11 cellular contexts compared by ENCODE assay signal in genomic region chr21:31630062-31630711, GRCh38. TPM values are rescaled to one million over a fixed set of nuclear protein-coding genes. Genes with fewer than 3 reads are reported as not detected.
DNase-seq lines count a peak whose midpoint lies in the region; ATAC-seq and TF ChIP-seq lines count a peak whose summit lies in the region.
"Had no signal": no experiment of that assay in that cellular context is flagged by ENCODE, and none has a peak within 500 bp of the region (broad histone marks: within the 10 kb centered on the region; RNA-seq: fewer than 3 reads in every experiment).

No MANE protein-coding gene starts in this region.

- peak overlapping the region; percentile 9 to 54 (median 46) for H3K27ac ChIP-seq in body of pancreas
- peak overlapping the region; percentile 64 to 73 for H3K27ac ChIP-seq in liver (ENCODE audit: low read depth in 1 of 2, low read length in 2 of 2)
- H3K27ac ChIP-seq in CD8-positive, alpha-beta T cell (ENCODE audit: low read depth, low read length): no peak overlapping the region

- H3K36me3 Mint-ChIP-seq in CD8-positive, alpha-beta T cell: no peaks in the 10 kb centered on the region
- H3K36me3 Mint-ChIP-seq: brain, natural killer cell had no signal

- peaks cover 2% of the 10 kb centered on the region for H3K9me3 Mint-ChIP-seq in CD8-positive, alpha-beta T cell
- H3K9me3 Mint-ChIP-seq: natural killer cell had no signal

- no peak overlapping the region for H3K27ac Mint-ChIP-seq in CD8-positive, alpha-beta T cell
- H3K27ac Mint-ChIP-seq: natural killer cell had no signal

- H3K4me3 ChIP-seq in body of pancreas (no peak overlapping the region), liver (ENCODE audit: low read depth in 1 of 3, low read length in 3 of 3) (no peak overlapping the region)
- H3K4me3 ChIP-seq in CD8-positive, alpha-beta T cell (ENCODE audit: low read depth, low read length): no peak overlapping the region

- TF ChIP-seq CTCF in body of pancreas (IDR thresholded peaks at IDR 0.05) (no peak), liver (IDR thresholded peaks at IDR 0.05; ENCODE audit: low read depth, low read length, missing input control) (no peak)
- no peak for TF ChIP-seq CTCF in CD8-positive, alpha-beta T cell (IDR thresholded peaks at IDR 0.05)

- H3K27me3 ChIP-seq in body of pancreas: no peaks in the 10 kb centered on the region
- no peaks in the 10 kb centered on the region for H3K27me3 ChIP-seq in liver (ENCODE audit: control insufficient read depth in 4 of 4, insufficient read depth in 4 of 4, low read length in 3 of 4)
- no peaks in the 10 kb centered on the region for H3K27me3 ChIP-seq in CD8-positive, alpha-beta T cell (ENCODE audit: insufficient read depth, low read length)

- POLR2A ChIA-PET in CD8-positive, alpha-beta T cell (lab: Charles Lee): no interaction called here

- CTCF ChIA-PET in CD8-positive, alpha-beta T cell (lab: Charles Lee): interaction anchor here (1.3 kb wide), 1 partner anchor 50 kb away, joined by 3 read pairs; no protein-coding TSS in a partner anchor

- H3K36me3 ChIP-seq in body of pancreas (replicated peaks in 1 of 2; ENCODE audit: insufficient read depth in 1 of 2, low read depth in 2 of 2): no peaks in the 10 kb centered on the region
- H3K36me3 ChIP-seq in liver (ENCODE audit: control insufficient read depth in 4 of 4, insufficient read depth in 3 of 4, low read depth in 1 of 4, low read length in 3 of 4): peaks cover 0 to 3% (median 0%) of the 10 kb centered on the region in 4 donors
- H3K36me3 ChIP-seq in CD8-positive, alpha-beta T cell (ENCODE audit: insufficient read depth, low read length): no peaks in the 10 kb centered on the region

- ATAC-seq in body of pancreas: peak; percentile 95
- ATAC-seq in CD8-positive, alpha-beta T cell: no peak
- ATAC-seq in GM19455 (IDR thresholded peaks at IDR 0.05; ENCODE audit: unreplicated experiment): no peak
- ATAC-seq: natural killer cell had no signal

- TF ChIP-seq RAD21 in liver (IDR thresholded peaks at IDR 0.05): peak; percentile 25

- DNase-seq in Ammon's horn (ENCODE audit: low spot score): peak; percentile 20
- peak; percentile 83 for DNase-seq in LHCN-M2 (ENCODE audit: low read depth)
- peak; percentile 81 to 93 (median 90) for DNase-seq in body of pancreas
- no peak for DNase-seq in NCI-H128 (lab: John Stamatoyannopoulos, UW; ENCODE audit: unreplicated experiment)
- DNase-seq in activated CD4-positive, alpha-beta T cell treated with anti-CD3 and anti-CD28 coated beads for 4 hours: no peak
- no peak for DNase-seq in CD8-positive, alpha-beta T cell
- DNase-seq: Kasumi-1, natural killer cell had no signal

- intact Hi-C loops in body of pancreas (cut with DNase I): no loop called here
- intact Hi-C loops in CD8-positive, alpha-beta T cell (cut with DNase I, micrococcal nuclease): no loop called here

- no peak for TF ChIP-seq POLR2A in body of pancreas (IDR thresholded peaks at IDR 0.05)

- H3K4me1 ChIP-seq in body of pancreas (peaks cover 8% of the 10 kb centered on the region), liver (ENCODE audit: control insufficient read depth in 4 of 4, insufficient read depth in 4 of 4, low read length in 3 of 4) (peaks cover 5 to 25% (median 19%) of the 10 kb centered on the region in 4 donors)
- no peaks in the 10 kb centered on the region for H3K4me1 ChIP-seq in CD8-positive, alpha-beta T cell (ENCODE audit: insufficient read depth, low read length)

- H3K27me3 Mint-ChIP-seq in CD8-positive, alpha-beta T cell (ENCODE audit: low read depth): no peaks in the 10 kb centered on the region
- H3K27me3 Mint-ChIP-seq: brain had no signal

- H3K9ac ChIP-seq in liver (ENCODE audit: low read depth in 1 of 2, low read length in 2 of 2): peak overlapping the region in 1 of 2 donors; percentile 9

- no peak overlapping the region for H3K4me3 Mint-ChIP-seq in CD8-positive, alpha-beta T cell
- H3K4me3 Mint-ChIP-seq: brain, natural killer cell had no signal

- H3K9me3 ChIP-seq in body of pancreas (no peaks in the 10 kb centered on the region), liver (ENCODE audit: control insufficient read depth in 4 of 4, low read length in 3 of 4) (no peaks in the 10 kb centered on the region)
- H3K9me3 ChIP-seq in CD8-positive, alpha-beta T cell (ENCODE audit: low read length): no peaks in the 10 kb centered on the region

- no peaks in the 10 kb centered on the region for H3K4me1 Mint-ChIP-seq in CD8-positive, alpha-beta T cell (ENCODE audit: low read depth)
- H3K4me1 Mint-ChIP-seq: natural killer cell had no signal

- WGBS in body of pancreas, 2 donors: 20 to 38% methylated on average over 8 of the region's 8 CpGs
- WGBS in liver: 39% methylated on average over 8 of the region's 8 CpGs

TF ChIP-seq in liver, 16 proteins besides CTCF, POLR2A, EP300 and RAD21:
- no peak for TF ChIP-seq MAX (IDR thresholded peaks at IDR 0.05)
- TF ChIP-seq RXRA (IDR thresholded peaks at IDR 0.05): peak; percentile 69 to 79
- TF ChIP-seq ATF3 (IDR thresholded peaks at IDR 0.05): peak; percentile 93
- no peak for TF ChIP-seq EGR1 (IDR thresholded peaks at IDR 0.05; ENCODE audit: low read depth in 2 of 2)
- TF ChIP-seq REST (IDR thresholded peaks at IDR 0.05): no peak
- TF ChIP-seq FOXA1 (IDR thresholded peaks at IDR 0.05): no peak
- TF ChIP-seq NR2F2 (IDR thresholded peaks at IDR 0.05): no peak
- peak; percentile 66 for TF ChIP-seq YY1 (IDR thresholded peaks at IDR 0.05)
- TF ChIP-seq GABPA (IDR thresholded peaks at IDR 0.05 in 1 of 2, conservative IDR thresholded peaks at IDR 0.05 in 1 of 2): no peak
- no peak for TF ChIP-seq TAF1 (conservative IDR thresholded peaks at IDR 0.05)
- TF ChIP-seq JUND (IDR thresholded peaks at IDR 0.05): peak; percentile 99
- peak; percentile 50 for TF ChIP-seq ZBTB33 (IDR thresholded peaks at IDR 0.05)
- TF ChIP-seq HNF4G (IDR thresholded peaks at IDR 0.05): no peak
- no peak for TF ChIP-seq FOXA2 (IDR thresholded peaks at IDR 0.05)
- peak; percentile 57 for TF ChIP-seq SP1 (IDR thresholded peaks at IDR 0.05)
- peak; percentile 45 to 62 for TF ChIP-seq HNF4A (conservative IDR thresholded peaks at IDR 0.05)

RNA-seq across cellular contexts. Expression of gene SOD1, which starts 29.3 kb away (rescaled TPM):
- total RNA-seq in LHCN-M2 (2014; rRNA removed) (168 and 213 TPM in 2 replicates), body of pancreas (10 to 100 TPM; 77.6 to 84.7 TPM), liver (100 to 1,000 TPM; 129 to 450 TPM)
- 379 TPM for polyA plus RNA-seq in LHCN-M2 (2012)
- 1,000 to 10,000 TPM in 1 of 2 donors, 100 to 1,000 TPM in 1; 865 to 1,258 TPM for polyA plus RNA-seq in liver
- total RNA-seq in CD8-positive, alpha-beta T cell: 100 to 1,000 TPM; 125 to 140 TPM

Comparison
In these comparisons a context has a peak if more than half of its experiments do, and no peak if none do; other contexts are left out.
1. DNase-seq: peak in Ammon's horn (single experiment), LHCN-M2 (single experiment) and body of pancreas (4 of 4); none in NCI-H128 (single experiment), activated CD4-positive, alpha-beta T cell treated with anti-CD3 and anti-CD28 coated beads for 4 hours (0 of 2) and CD8-positive, alpha-beta T cell (0 of 7).